In genomic region chr5:173954671-173955605, GRCh38 we compare ENCODE assay signal across 11 cellular contexts. TPM values are rescaled to one million over a fixed set of nuclear protein-coding genes. Genes with fewer than 3 reads are reported as not detected.
DNase-seq lines count a peak whose midpoint lies in the region; ATAC-seq and TF ChIP-seq lines count a peak whose summit lies in the region.
"Had no signal": no experiment of that assay in that cellular context is flagged by ENCODE, and none has a peak within 500 bp of the region (broad histone marks: within the 10 kb centered on the region; RNA-seq: fewer than 3 reads in every experiment).

No MANE protein-coding gene starts in this region.

- intact Hi-C loops in left lung (cut with DNase I) = loop anchor here in 1 of 2 donors (10.0 kb wide), 1 partner anchor 50 kb away; no protein-coding TSS in a partner anchor
- intact Hi-C loops in transverse colon (cut with DNase I; ENCODE audit: low total_unique reads) = no loop called here

- no peak overlapping the region for H2AFZ ChIP-seq in GM23248

- TF ChIP-seq CTCF in brain microvascular endothelial cell (IDR thresholded peaks at IDR 0.05; ENCODE audit: low read depth, low read length, missing control alignments) (no peak), left lung (IDR thresholded peaks at IDR 0.05) (no peak), transverse colon (IDR thresholded peaks at IDR 0.05) (no peak)

- H3K9me3 ChIP-seq in GM23248 (ENCODE audit: low read depth) (no peaks in the 10 kb centered on the region), left lung (no peaks in the 10 kb centered on the region), transverse colon (no peaks in the 10 kb centered on the region)
- H3K9me3 ChIP-seq: spleen, upper lobe of left lung had no signal

- no peaks in the 10 kb centered on the region for H4K20me1 ChIP-seq in GM23248 (ENCODE audit: insufficient read depth)

- no peak for TF ChIP-seq EP300 in transverse colon (IDR thresholded peaks at IDR 0.05; ENCODE audit: low read depth)

- H3F3A ChIP-seq in GM23248 (ENCODE audit: insufficient read depth) = peaks cover 12% of the 10 kb centered on the region; the same call in 1 of the 2 replicates

- H3K27ac ChIP-seq in GM23248 = 0 out of 2 replicates have a peak overlapping the region, but pooled peaks have one; percentile 31
- no peak overlapping the region for H3K27ac ChIP-seq in brain microvascular endothelial cell
- peak overlapping the region; percentile 9 to 71 for H3K27ac ChIP-seq in left lung
- peak overlapping the region; percentile 28 to 59 (median 36) for H3K27ac ChIP-seq in transverse colon
- H3K27ac ChIP-seq: KMS-11 had no signal

- H3K27me3 ChIP-seq in GM23248 (replicated peaks; ENCODE audit: insufficient read depth) (no peaks in the 10 kb centered on the region), brain microvascular endothelial cell (replicated peaks) (no peaks in the 10 kb centered on the region), left lung (no peaks in the 10 kb centered on the region), transverse colon (no peaks in the 10 kb centered on the region)
- H3K27me3 ChIP-seq: spleen, upper lobe of left lung had no signal

- no peak for TF ChIP-seq POLR2A in transverse colon (IDR thresholded peaks at IDR 0.05)

- H3K4me3 ChIP-seq in GM23248 (no peak overlapping the region), brain microvascular endothelial cell (ENCODE audit: low read depth, low read length) (no peak overlapping the region), left lung (no peak overlapping the region), transverse colon (no peak overlapping the region)
- H3K4me3 ChIP-seq: spleen, upper lobe of left lung had no signal

- in situ Hi-C loops in GM23248 (cut with MboI) = no loop called here
- in situ Hi-C loops in brain microvascular endothelial cell (cut with HindIII; ENCODE audit: low pct_ligation_motif_present, low sequenced_read_pairs) = no loop called here
- in situ Hi-C loops in transverse colon (cut with MboI; ENCODE audit: low pct_ligation_motif_present in 1 of 4, low pct_unique_long_range_greater_than_20kb in 1 of 4, low sequenced_read_pairs in 3 of 4) = loop anchor here in 1 of 4 donors (25.0 kb wide), 1 partner anchor 668 kb away; no protein-coding TSS in a partner anchor

- H3K36me3 ChIP-seq in GM23248 (ENCODE audit: low read depth) (peaks cover 61% of the 10 kb centered on the region), brain microvascular endothelial cell (replicated peaks) (peaks cover 48% of the 10 kb centered on the region), left lung (peaks cover 0 to 94% of the 10 kb centered on the region in 2 donors), transverse colon (peaks cover 0 to 71% (median 21%) of the 10 kb centered on the region in 4 donors)

- H3K9ac ChIP-seq in GM23248 = 0 out of 2 replicates have a peak overlapping the region, but pooled peaks have one; percentile 4
- H3K9ac ChIP-seq: KMS-11 had no signal

- H3K4me1 ChIP-seq in GM23248 (ENCODE audit: insufficient read depth) = peaks cover 8% of the 10 kb centered on the region; the same call in 1 of the 2 replicates
- peaks cover 15 to 17% of the 10 kb centered on the region in 2 donors for H3K4me1 ChIP-seq in left lung
- no peaks in the 10 kb centered on the region for H3K4me1 ChIP-seq in transverse colon
- H3K4me1 ChIP-seq: spleen had no signal

- DNase-seq in GM23248 (peak; percentile 56), brain microvascular endothelial cell (peak; percentile 21), left lung (no peak), transverse colon (no peak), KG1 (lab: John Stamatoyannopoulos, UW) (no peak), cortex of kidney (lab: John Stamatoyannopoulos, UW) (no peak)
- DNase-seq: spleen, upper lobe of left lung had no signal

- no peaks in the 10 kb centered on the region for H3K79me2 ChIP-seq in GM23248 (ENCODE audit: insufficient read depth)

- 72 to 78% methylated on average over 6 of the region's 6 CpGs for WGBS in GM23248 (ENCODE audit: low coverage in 1 of 2, low lambda C conversion rate in 2 of 2, missing lambda C conversion rate in 2 of 2), 2 experiments
- WGBS in transverse colon (ENCODE audit: low coverage in 1 of 2), 2 donors = 67 to 70% methylated on average over 4 to 6 of the region's 6 CpGs

- no peaks in the 10 kb centered on the region for H3K9me2 ChIP-seq in GM23248 (ENCODE audit: insufficient read depth)

- no peak overlapping the region for H3K4me2 ChIP-seq in GM23248 (ENCODE audit: unreplicated experiment)
- H3K4me2 ChIP-seq: KMS-11 had no signal

- peak; percentile 86 for ATAC-seq in left lung
- ATAC-seq in GM19324 (IDR thresholded peaks at IDR 0.05; ENCODE audit: low FRiP score, unreplicated experiment) = no peak
- ATAC-seq: activated CD4-positive, CD25-positive, alpha-beta regulatory T cell treated with anti-CD3 and anti-CD28 coated beads, Interleukin-2, amount 50 U/mL, for 24 hours had no signal

RNA-seq across cellular contexts. Expression of gene C5orf47, which starts 34.0 kb away (rescaled TPM):
- not detected in 2 replicates for total RNA-seq in GM23248 (2014; rRNA removed; shearing (Covaris generic))
- not detected in 2 replicates for polyA plus RNA-seq in GM23248 (2016; fragmentation: Nextera tagmentation; extraction: Ambion mirVana)
- under 1 TPM in 1 of 2 donors, not detected in 1; 0.13 TPM for total RNA-seq in left lung
- not detected for total RNA-seq in transverse colon
- total RNA-seq: upper lobe of left lung had no signal
- polyA plus RNA-seq: spleen had no signal

Comparison
In these comparisons a context has a peak if more than half of its experiments do, and no peak if none do; other contexts are left out.
1. DNase-seq: peak in GM23248 (single experiment) and brain microvascular endothelial cell (single experiment); none in left lung (0 of 2), transverse colon (single experiment), KG1 (single experiment) and cortex of kidney (single experiment).